11 cellular contexts compared by ENCODE assay signal in the genomic region with DNA sequence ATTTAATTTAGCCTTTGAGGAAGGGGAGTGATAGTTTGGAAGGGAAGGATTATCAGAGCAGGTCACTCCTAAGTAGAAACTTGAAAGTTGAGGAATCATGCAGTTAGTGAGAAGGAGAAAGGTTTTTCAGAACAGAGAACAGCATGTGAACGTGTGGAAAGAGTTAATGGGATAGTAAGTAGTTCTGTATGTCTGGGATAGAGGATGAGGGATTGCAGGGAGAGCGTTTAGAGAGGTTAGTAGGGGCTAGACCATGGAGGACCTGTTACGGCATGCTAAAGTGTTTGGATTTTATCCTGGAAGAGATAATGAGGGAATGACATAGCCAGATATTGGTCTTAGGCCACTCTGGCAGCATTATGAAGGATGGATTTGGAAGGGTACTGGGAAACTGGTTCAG. TPM values are rescaled to one million over a fixed set of nuclear protein-coding genes. Genes with fewer than 3 reads are reported as not detected.
DNase-seq lines count a peak whose midpoint lies in the region; ATAC-seq and TF ChIP-seq lines count a peak whose summit lies in the region.
"Had no signal": no experiment of that assay in that cellular context is flagged by ENCODE, and none has a peak within 500 bp of the region (broad histone marks: within the 10 kb centered on the region; RNA-seq: fewer than 3 reads in every experiment).

No MANE protein-coding gene starts in this region.

- H3K36me3 Mint-ChIP-seq in activated naive CD4-positive, alpha-beta T cell treated with anti-CD3 and anti-CD28 coated beads, Interleukin-2, amount 50 U/mL, for 24 hours = peaks cover 15% of the 10 kb centered on the region
- H3K36me3 Mint-ChIP-seq in activated naive CD4-positive, alpha-beta T cell treated with anti-CD3 and anti-CD28 coated beads, Interleukin-2, amount 50 U/mL, for 72 hours = peaks cover 16 to 41% of the 10 kb centered on the region in 2 donors

- H3K4me3 ChIP-seq in SK-N-MC (peak overlapping the region; percentile 86), fibroblast of pulmonary artery (replicated peaks; ENCODE audit: low read depth, low read length) (peak overlapping the region; percentile 81)

- H3K9me3 ChIP-seq in SK-N-MC (ENCODE audit: low read depth, low read length) = no peaks in the 10 kb centered on the region

- no peaks in the 10 kb centered on the region for H3K27me3 Mint-ChIP-seq in activated naive CD4-positive, alpha-beta T cell treated with anti-CD3 and anti-CD28 coated beads, Interleukin-2, amount 50 U/mL, for 24 hours
- no peaks in the 10 kb centered on the region for H3K27me3 Mint-ChIP-seq in stimulated activated naive CD8-positive, alpha-beta T cell treated with anti-CD3 and anti-CD28 coated beads, Interleukin-15, amount 100 ng/mL, for 72 hours

- H3K27ac Mint-ChIP-seq in activated naive CD4-positive, alpha-beta T cell treated with anti-CD3 and anti-CD28 coated beads, Interleukin-2, amount 50 U/mL, for 24 hours = peak overlapping the region; percentile 59
- H3K27ac Mint-ChIP-seq in activated naive CD4-positive, alpha-beta T cell treated with anti-CD3 and anti-CD28 coated beads, Interleukin-2, amount 50 U/mL, for 72 hours = peak overlapping the region in 1 of 2 donors; percentile 93
- peak overlapping the region in 1 of 2 donors; percentile 79 for H3K27ac Mint-ChIP-seq in stimulated activated naive CD8-positive, alpha-beta T cell treated with anti-CD3 and anti-CD28 coated beads, Interleukin-15, amount 100 ng/mL, for 72 hours

- TF ChIP-seq CTCF in fibroblast of pulmonary artery (IDR thresholded peaks at IDR 0.05; ENCODE audit: low read length, missing control alignments) = no peak

- DNase-seq in activated naive CD4-positive, alpha-beta T cell treated with anti-CD3 and anti-CD28 coated beads, Interleukin-2, amount 50 U/mL, for 72 hours (ENCODE audit: low spot score in 2 of 2) = no peak
- DNase-seq in SK-N-MC (ENCODE audit: low read depth, low spot score) = no peak
- DNase-seq in fibroblast of pulmonary artery (ENCODE audit: low read depth) = no peak
- no peak for DNase-seq in stimulated activated naive CD8-positive, alpha-beta T cell treated with anti-CD3 and anti-CD28 coated beads, Interleukin-15, amount 100 ng/mL, for 72 hours
- DNase-seq in HPDE6-E6E7 (ENCODE audit: extremely low spot score) = no peak
- no peak for DNase-seq in activated CD8-positive, alpha-beta memory T cell treated with anti-CD3 and anti-CD28 coated beads, Interleukin-2, amount 50 U/mL, for 4 hours
- DNase-seq in SIG-M5 (lab: John Stamatoyannopoulos, UW) = no peak
- DNase-seq: dermis blood vessel endothelial cell, NCI-H1694, posterior cingulate gyrus had no signal

- H3K9ac ChIP-seq in SK-N-MC (ENCODE audit: insufficient read length) = peak overlapping the region; percentile 92

- peaks cover 59% of the 10 kb centered on the region for H3K4me1 Mint-ChIP-seq in activated naive CD4-positive, alpha-beta T cell treated with anti-CD3 and anti-CD28 coated beads, Interleukin-2, amount 50 U/mL, for 24 hours
- H3K4me1 Mint-ChIP-seq in stimulated activated naive CD8-positive, alpha-beta T cell treated with anti-CD3 and anti-CD28 coated beads, Interleukin-15, amount 100 ng/mL, for 72 hours = peaks cover 42% of the 10 kb centered on the region

- H3K36me3 ChIP-seq in SK-N-MC (ENCODE audit: insufficient read depth, low read length) = peaks cover 8% of the 10 kb centered on the region; the same call in 1 of the 2 replicates

- no peak overlapping the region for H3K27ac ChIP-seq in SK-N-MC

- peaks cover 4% of the 10 kb centered on the region for H3K9me3 Mint-ChIP-seq in activated naive CD4-positive, alpha-beta T cell treated with anti-CD3 and anti-CD28 coated beads, Interleukin-2, amount 50 U/mL, for 24 hours
- peaks cover 0 to 10% of the 10 kb centered on the region in 2 donors for H3K9me3 Mint-ChIP-seq in activated naive CD4-positive, alpha-beta T cell treated with anti-CD3 and anti-CD28 coated beads, Interleukin-2, amount 50 U/mL, for 72 hours
- H3K9me3 Mint-ChIP-seq in stimulated activated naive CD8-positive, alpha-beta T cell treated with anti-CD3 and anti-CD28 coated beads, Interleukin-15, amount 100 ng/mL, for 72 hours = peaks cover 12 to 17% of the 10 kb centered on the region in 2 donors

- ATAC-seq in activated naive CD4-positive, alpha-beta T cell treated with anti-CD3 and anti-CD28 coated beads, Interleukin-2, amount 50 U/mL, for 72 hours = no peak
- no peak for ATAC-seq in stimulated activated naive CD8-positive, alpha-beta T cell treated with anti-CD3 and anti-CD28 coated beads, Interleukin-15, amount 100 ng/mL, for 72 hours

- H3K4me3 Mint-ChIP-seq in activated naive CD4-positive, alpha-beta T cell treated with anti-CD3 and anti-CD28 coated beads, Interleukin-2, amount 50 U/mL, for 24 hours = peak overlapping the region; percentile 94
- peak overlapping the region; percentile 85 to 89 for H3K4me3 Mint-ChIP-seq in stimulated activated naive CD8-positive, alpha-beta T cell treated with anti-CD3 and anti-CD28 coated beads, Interleukin-15, amount 100 ng/mL, for 72 hours

RNA-seq across cellular contexts. Expression of a gene that starts 1.8 kb away (rescaled TPM):
- 10 to 100 TPM; 38.0 to 40.6 TPM for total RNA-seq in activated naive CD4-positive, alpha-beta T cell treated with anti-CD3 and anti-CD28 coated beads, Interleukin-2, amount 50 U/mL, for 72 hours

RNA-seq across cellular contexts. Expression of a gene that starts 44.2 kb away (rescaled TPM):
- total RNA-seq in activated naive CD4-positive, alpha-beta T cell treated with anti-CD3 and anti-CD28 coated beads, Interleukin-2, amount 50 U/mL, for 72 hours = under 1 TPM in 1 of 2 donors, not detected in 1; 0.19 TPM

RNA-seq across cellular contexts. Expression of a gene that starts 44.3 kb away (rescaled TPM):
- 10 to 100 TPM; 38.9 to 43.0 TPM for total RNA-seq in activated naive CD4-positive, alpha-beta T cell treated with anti-CD3 and anti-CD28 coated beads, Interleukin-2, amount 50 U/mL, for 72 hours
